1 cellular context compared by ENCODE assay signal in the genomic region with DNA sequence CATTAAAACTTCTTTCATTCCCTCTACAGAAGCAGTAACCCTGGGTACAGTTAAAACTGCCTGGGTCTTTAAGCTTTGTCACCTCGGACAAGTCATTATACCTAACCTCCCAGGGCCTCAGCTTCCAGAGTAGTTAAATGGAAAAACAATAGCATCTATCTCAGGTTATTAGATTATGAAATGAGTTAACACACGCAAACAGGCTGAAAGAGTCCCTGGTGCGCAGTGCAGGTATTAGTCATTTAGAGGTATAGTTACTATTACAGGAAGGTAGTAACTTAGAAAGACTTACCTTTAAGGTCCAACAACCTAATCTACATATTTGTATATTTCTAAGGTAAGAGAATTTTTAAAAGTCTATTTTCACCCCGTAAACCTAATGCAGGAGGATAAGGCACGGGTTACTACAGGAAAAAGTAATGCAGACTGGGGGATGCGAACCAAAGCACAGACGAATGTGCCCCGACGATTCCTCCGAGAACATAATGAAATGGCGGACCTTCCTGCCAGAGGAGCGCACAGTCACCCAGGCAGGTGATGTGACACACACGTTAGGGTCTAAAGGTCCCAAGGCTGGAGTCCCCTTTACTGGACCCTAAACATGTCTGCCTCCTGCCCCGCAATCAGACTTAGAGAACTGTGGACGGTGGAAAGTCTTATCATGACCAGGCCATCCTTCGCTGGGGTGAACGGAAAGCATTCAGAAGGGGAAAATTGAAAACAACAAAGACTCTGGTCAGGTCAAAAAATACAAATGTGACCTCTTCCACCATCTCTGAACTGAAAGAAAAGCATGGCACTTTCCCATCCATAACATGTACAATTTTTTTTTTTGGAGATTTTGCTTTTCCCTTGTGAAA.
TF ChIP-seq lines count a peak whose summit lies in the region.

No MANE protein-coding gene starts in this region.

TF ChIP-seq in GM23338, 12 proteins besides CTCF, POLR2A, EP300 and RAD21 (continued from another document):
- no peak for TF ChIP-seq ZNF462 (CRISPR knock-in tag; IDR thresholded peaks at IDR 0.05)
- TF ChIP-seq EZH2phosphoT487 (IDR thresholded peaks at IDR 0.05; ENCODE audit: unreplicated experiment), result no peak
- no peak for TF ChIP-seq REST (IDR thresholded peaks at IDR 0.05; ENCODE audit: unreplicated experiment)
- no peak for TF ChIP-seq JUNB (IDR thresholded peaks at IDR 0.05; ENCODE audit: unreplicated experiment)
- TF ChIP-seq, protein P1, sequence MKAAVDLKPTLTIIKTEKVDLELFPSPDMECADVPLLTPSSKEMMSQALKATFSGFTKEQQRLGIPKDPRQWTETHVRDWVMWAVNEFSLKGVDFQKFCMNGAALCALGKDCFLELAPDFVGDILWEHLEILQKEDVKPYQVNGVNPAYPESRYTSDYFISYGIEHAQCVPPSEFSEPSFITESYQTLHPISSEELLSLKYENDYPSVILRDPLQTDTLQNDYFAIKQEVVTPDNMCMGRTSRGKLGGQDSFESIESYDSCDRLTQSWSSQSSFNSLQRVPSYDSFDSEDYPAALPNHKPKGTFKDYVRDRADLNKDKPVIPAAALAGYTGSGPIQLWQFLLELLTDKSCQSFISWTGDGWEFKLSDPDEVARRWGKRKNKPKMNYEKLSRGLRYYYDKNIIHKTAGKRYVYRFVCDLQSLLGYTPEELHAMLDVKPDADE (IDR thresholded peaks at IDR 0.05), result no peak
- no peak for TF ChIP-seq ZNF331 (CRISPR knock-in tag; IDR thresholded peaks at IDR 0.05; ENCODE audit: low read depth)
- TF ChIP-seq ZNF114 (CRISPR knock-in tag; IDR thresholded peaks at IDR 0.05), result no peak
- no peak for TF ChIP-seq NANOG (IDR thresholded peaks at IDR 0.05; ENCODE audit: borderline replicate concordance)
- TF ChIP-seq EZH2 (IDR thresholded peaks at IDR 0.05; ENCODE audit: low read depth, unreplicated experiment), result no peak
- no peak for TF ChIP-seq STAT1 (IDR thresholded peaks at IDR 0.05; ENCODE audit: unreplicated experiment)
